ENCODE assay signal across 1 cellular context in genomic region chr10:124417846-124418725, GRCh38.
A peak's percentile ranks its signal among the peaks of the same experiment; 100 is the strongest.
TF ChIP-seq lines count a peak whose summit lies in the region.

No MANE protein-coding gene starts in this region.

TF ChIP-seq in HEK293, 187 proteins besides CTCF, POLR2A, EP300 and RAD21 (continued from another document):
- TF ChIP-seq ZNF600 (tag by site-specific recombination; IDR thresholded peaks at IDR 0.05): peak; percentile 59
- TF ChIP-seq SP7 (tag by site-specific recombination; IDR thresholded peaks at IDR 0.05): 0 out of 2 replicates have a peak, but pooled peaks have one; percentile 22
